ENCODE assay signal across 8 cellular contexts in the genomic region with DNA sequence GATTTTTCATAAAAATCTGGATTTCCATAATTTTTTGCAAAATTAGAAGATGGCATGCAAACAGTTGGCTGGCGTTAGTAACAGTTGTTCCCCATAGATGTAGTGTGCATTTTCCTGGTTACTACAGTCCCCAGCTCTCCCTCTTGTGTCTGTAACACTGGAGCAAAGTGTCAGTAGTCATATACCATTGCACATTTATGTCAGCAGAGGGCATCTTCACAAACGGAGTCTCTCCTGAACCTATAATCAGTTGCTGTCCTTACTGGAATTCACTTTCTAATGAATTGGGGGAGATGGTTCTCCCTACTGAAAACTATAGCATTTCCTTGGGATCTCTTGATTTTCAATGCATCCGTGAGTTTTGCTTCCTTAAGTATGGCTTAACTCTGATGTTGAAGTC. TPM values are rescaled to one million over a fixed set of nuclear protein-coding genes. Genes with fewer than 3 reads are reported as not detected.
DNase-seq lines count a peak whose midpoint lies in the region; ATAC-seq, FAIRE-seq and TF ChIP-seq lines count a peak whose summit lies in the region.

No MANE protein-coding gene starts in this region.

- FAIRE-seq in H54 (lab: Jason Lieb, UNC): no peak

- intact Hi-C loops in left ventricle myocardium inferior (cut with micrococcal nuclease) (no loop called here), testis (cut with DNase I; ENCODE audit: low total_unique reads) (no loop called here)

- H3K4me1 ChIP-seq in OCI-LY3 (ENCODE audit: low read length) (no peaks in the 10 kb centered on the region), left ventricle myocardium inferior (no peaks in the 10 kb centered on the region), testis (no peaks in the 10 kb centered on the region)

- no peak overlapping the region for H3K27ac ChIP-seq in OCI-LY3 (ENCODE audit: low read length)
- H3K27ac ChIP-seq in left ventricle myocardium inferior (replicated peaks): no peak overlapping the region
- H3K27ac ChIP-seq in testis: no peak overlapping the region

- no peaks in the 10 kb centered on the region for H3K79me2 ChIP-seq in OCI-LY3 (ENCODE audit: low read length)

- H3K4me2 ChIP-seq in OCI-LY3 (ENCODE audit: low read length): no peak overlapping the region

- H3K36me3 ChIP-seq in OCI-LY3 (replicated peaks; ENCODE audit: low read depth, low read length) (no peaks in the 10 kb centered on the region), left ventricle myocardium inferior (no peaks in the 10 kb centered on the region), testis (ENCODE audit: low read depth, missing control alignments) (no peaks in the 10 kb centered on the region)

- no peak for TF ChIP-seq POLR2A in H54 (IDR thresholded peaks at IDR 0.05; ENCODE audit: low read depth, low read length)
- no peak for TF ChIP-seq POLR2A in testis (IDR thresholded peaks at IDR 0.05)

- no peak overlapping the region for H2AFZ ChIP-seq in OCI-LY3 (ENCODE audit: low read depth, low read length)

- WGBS in testis, 2 donors: 57 to 60% methylated on average over 3 of the region's 3 CpGs

- H3K27me3 ChIP-seq in OCI-LY3 (ENCODE audit: low read depth, low read length) (no peaks in the 10 kb centered on the region), left ventricle myocardium inferior (ENCODE audit: low read depth) (no peaks in the 10 kb centered on the region), testis (no peaks in the 10 kb centered on the region)

- CTCF ChIA-PET in GM10248 (lab: Yijun Ruan, JAX): interaction anchor here (0.7 to 1.7 kb wide), 7 partner anchors 12 to 1051 kb away, joined by 3 to 7 read pairs (median 3); no protein-coding TSS in a partner anchor

- H4K20me1 ChIP-seq in OCI-LY3 (ENCODE audit: insufficient read depth, low read length): no peaks in the 10 kb centered on the region

- TF ChIP-seq CTCF in GM10248 (IDR thresholded peaks at IDR 0.05; ENCODE audit: control extremely low read depth, extremely low read depth, low read depth, missing control alignments) (peak; percentile 30), OCI-LY3 (IDR thresholded peaks at IDR 0.05; ENCODE audit: low read depth, low read length) (peak; percentile 45), left ventricle myocardium inferior (IDR thresholded peaks at IDR 0.05; ENCODE audit: borderline replicate concordance) (peak; percentile 49), testis (IDR thresholded peaks at IDR 0.05) (peak in 1 of 3 experiments; percentile 24)

- H3K9me3 ChIP-seq in OCI-LY3 (ENCODE audit: insufficient read depth, low read length): no peaks in the 10 kb centered on the region
- H3K9me3 ChIP-seq in left ventricle myocardium inferior (replicated peaks): no peaks in the 10 kb centered on the region
- no peaks in the 10 kb centered on the region for H3K9me3 ChIP-seq in testis

- H3K4me3 ChIP-seq in OCI-LY3 (ENCODE audit: low read length) (no peak overlapping the region), left ventricle myocardium inferior (no peak overlapping the region), testis (no peak overlapping the region)

- POLR2A ChIA-PET in GM10248 (lab: Yijun Ruan, JAX): no interaction called here

- no peak for DNase-seq in GM10248 (ENCODE audit: extremely low spot score)
- peak; percentile 1 for DNase-seq in H54 (ENCODE audit: insufficient read length, low spot score)
- DNase-seq in left ventricle myocardium inferior: no peak
- peak; percentile 18 for DNase-seq in testis
- DNase-seq in NCI-H187 treated with DMSO at 0.1 percent for 48 hours (lab: John Stamatoyannopoulos, UW): no peak

- H3K9ac ChIP-seq in OCI-LY3 (ENCODE audit: low read length): no peak overlapping the region

- ATAC-seq in GM21367 (IDR thresholded peaks at IDR 0.05; ENCODE audit: unreplicated experiment): no peak
- ATAC-seq in HG02610 (IDR thresholded peaks at IDR 0.05; ENCODE audit: unreplicated experiment): no peak

RNA-seq across cellular contexts. Expression of gene DMAC1, which starts 44.7 kb away (rescaled TPM):
- total RNA-seq in left ventricle myocardium inferior (139 TPM), testis (10 to 100 TPM; 17.2 to 17.5 TPM)
- 47.9 TPM for polyA plus RNA-seq in testis (ENCODE audit: insufficient read depth, low read depth, low replicate concordance)

Comparison
In these comparisons a context has a peak if more than half of its experiments do, and no peak if none do; other contexts are left out.
1. DNase-seq: peak in H54 (single experiment) and testis (single experiment); none in GM10248 (single experiment), left ventricle myocardium inferior (single experiment) and NCI-H187 treated with DMSO at 0.1 percent for 48 hours (single experiment).